In genomic region chr14:44961730-44962572, GRCh38 we compare ENCODE assay signal across 8 cellular contexts. TPM values are rescaled to one million over a fixed set of nuclear protein-coding genes. Genes with fewer than 3 reads are reported as not detected.
DNase-seq lines count a peak whose midpoint lies in the region; ATAC-seq and TF ChIP-seq lines count a peak whose summit lies in the region.

A gene with protein sequence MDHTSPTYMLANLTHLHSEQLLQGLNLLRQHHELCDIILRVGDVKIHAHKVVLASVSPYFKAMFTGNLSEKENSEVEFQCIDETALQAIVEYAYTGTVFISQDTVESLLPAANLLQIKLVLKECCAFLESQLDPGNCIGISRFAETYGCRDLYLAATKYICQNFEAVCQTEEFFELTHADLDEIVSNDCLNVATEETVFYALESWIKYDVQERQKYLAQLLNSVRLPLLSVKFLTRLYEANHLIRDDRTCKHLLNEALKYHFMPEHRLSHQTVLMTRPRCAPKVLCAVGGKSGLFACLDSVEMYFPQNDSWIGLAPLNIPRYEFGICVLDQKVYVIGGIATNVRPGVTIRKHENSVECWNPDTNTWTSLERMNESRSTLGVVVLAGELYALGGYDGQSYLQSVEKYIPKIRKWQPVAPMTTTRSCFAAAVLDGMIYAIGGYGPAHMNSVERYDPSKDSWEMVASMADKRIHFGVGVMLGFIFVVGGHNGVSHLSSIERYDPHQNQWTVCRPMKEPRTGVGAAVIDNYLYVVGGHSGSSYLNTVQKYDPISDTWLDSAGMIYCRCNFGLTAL (minus strand): TSS chr14:44961947. CDS start chr14:44945928, 16,019 bp downstream.
A gene with protein sequence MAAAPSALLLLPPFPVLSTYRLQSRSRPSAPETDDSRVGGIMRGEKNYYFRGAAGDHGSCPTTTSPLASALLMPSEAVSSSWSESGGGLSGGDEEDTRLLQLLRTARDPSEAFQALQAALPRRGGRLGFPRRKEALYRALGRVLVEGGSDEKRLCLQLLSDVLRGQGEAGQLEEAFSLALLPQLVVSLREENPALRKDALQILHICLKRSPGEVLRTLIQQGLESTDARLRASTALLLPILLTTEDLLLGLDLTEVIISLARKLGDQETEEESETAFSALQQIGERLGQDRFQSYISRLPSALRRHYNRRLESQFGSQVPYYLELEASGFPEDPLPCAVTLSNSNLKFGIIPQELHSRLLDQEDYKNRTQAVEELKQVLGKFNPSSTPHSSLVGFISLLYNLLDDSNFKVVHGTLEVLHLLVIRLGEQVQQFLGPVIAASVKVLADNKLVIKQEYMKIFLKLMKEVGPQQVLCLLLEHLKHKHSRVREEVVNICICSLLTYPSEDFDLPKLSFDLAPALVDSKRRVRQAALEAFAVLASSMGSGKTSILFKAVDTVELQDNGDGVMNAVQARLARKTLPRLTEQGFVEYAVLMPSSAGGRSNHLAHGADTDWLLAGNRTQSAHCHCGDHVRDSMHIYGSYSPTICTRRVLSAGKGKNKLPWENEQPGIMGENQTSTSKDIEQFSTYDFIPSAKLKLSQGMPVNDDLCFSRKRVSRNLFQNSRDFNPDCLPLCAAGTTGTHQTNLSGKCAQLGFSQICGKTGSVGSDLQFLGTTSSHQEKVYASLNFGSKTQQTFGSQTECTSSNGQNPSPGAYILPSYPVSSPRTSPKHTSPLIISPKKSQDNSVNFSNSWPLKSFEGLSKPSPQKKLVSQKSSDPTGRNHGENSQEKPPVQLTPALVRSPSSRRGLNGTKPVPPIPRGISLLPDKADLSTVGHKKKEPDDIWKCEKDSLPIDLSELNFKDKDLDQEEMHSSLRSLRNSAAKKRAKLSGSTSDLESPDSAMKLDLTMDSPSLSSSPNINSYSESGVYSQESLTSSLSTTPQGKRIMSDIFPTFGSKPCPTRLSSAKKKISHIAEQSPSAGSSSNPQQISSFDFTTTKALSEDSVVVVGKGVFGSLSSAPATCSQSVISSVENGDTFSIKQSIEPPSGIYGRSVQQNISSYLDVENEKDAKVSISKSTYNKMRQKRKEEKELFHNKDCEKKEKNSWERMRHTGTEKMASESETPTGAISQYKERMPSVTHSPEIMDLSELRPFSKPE (N-terminal part only) (plus strand): TSS chr14:44962190. CDS start chr14:44962422, 232 bp downstream.

- WGBS in mesodermal cell (ENCODE audit: insufficient coverage in 2 of 2), 2 experiments: 0% methylated on average over 27 to 31 of the region's 42 CpGs

- peaks cover 5% of the 10 kb centered on the region for H3K4me1 ChIP-seq in mesodermal cell (ENCODE audit: control insufficient read depth, insufficient read depth, low read length, poor library complexity, severe bottlenecking)

- H3K27ac Mint-ChIP-seq in endothelial cell (ENCODE audit: unreplicated experiment): no peak within 1 kb of the TSS

- peaks cover 31% of the 10 kb centered on the region for H3K4me1 Mint-ChIP-seq in endothelial cell (ENCODE audit: unreplicated experiment)

- peaks cover under 1% of the 10 kb centered on the region for H3K36me3 ChIP-seq in mesodermal cell (ENCODE audit: control insufficient read depth, insufficient read depth, low read length)

- no peaks in the 10 kb centered on the region for H3K9me3 Mint-ChIP-seq in endothelial cell (ENCODE audit: unreplicated experiment)

- no peak for TF ChIP-seq CTCF in endothelial cell (IDR thresholded peaks at IDR 0.05; ENCODE audit: unreplicated experiment)

- H3K4me3 Mint-ChIP-seq in endothelial cell (ENCODE audit: unreplicated experiment): no peak within 1 kb of the TSS

- in situ Hi-C loops in Caki2 (cut with HindIII; ENCODE audit: low pct_unique_long_range_greater_than_20kb, low sequenced_read_pairs): no loop called here

- peaks cover 6% of the 10 kb centered on the region for H3K36me3 Mint-ChIP-seq in endothelial cell (ENCODE audit: low read depth, unreplicated experiment)

- peak within 1 kb of the TSS; percentile 86 for H3K27ac ChIP-seq in mesodermal cell (ENCODE audit: low read depth, low read length, severe bottlenecking)

- DNase-seq in Caki2 (ENCODE audit: low read depth): peak; percentile 99
- peak; percentile 20 to 99 (median 97) for DNase-seq in HUDEP-2 (lab: John Stamatoyannopoulos, UW; ENCODE audit: unreplicated experiment in 76 of 76)
- peak; percentile 99 for DNase-seq in NOMO-1 treated with dmso at 0.1 percent for 144 hours (lab: John Stamatoyannopoulos, UW; ENCODE audit: unreplicated experiment)
- DNase-seq in activated CD8-positive, alpha-beta memory T cell treated with anti-CD3 and anti-CD28 coated beads, Interleukin-2, amount 50 U/mL, for 1 hour (ENCODE audit: extremely low read depth): peak; percentile 94
- DNase-seq in endothelial cell (ENCODE audit: low spot score): peak; percentile 90
- peak; percentile 89 to 97 for DNase-seq in stimulated activated CD8-positive, alpha-beta memory T cell treated with anti-CD3 and anti-CD28 coated beads, Interleukin-15, amount 100 ng/mL, for 4 hours (ENCODE audit: low read depth in 2 of 2)

- no peaks in the 10 kb centered on the region for H3K9me3 ChIP-seq in mesodermal cell (ENCODE audit: control insufficient read depth, low read length)

- H3K27me3 Mint-ChIP-seq in endothelial cell (ENCODE audit: unreplicated experiment): peaks cover 8% of the 10 kb centered on the region

- peak within 1 kb of the TSS; percentile 90 for H3K4me3 ChIP-seq in mesodermal cell (ENCODE audit: extremely low read depth, insufficient read depth, low read length, poor library complexity, severe bottlenecking)

- ATAC-seq in GM21390 (IDR thresholded peaks at IDR 0.05; ENCODE audit: unreplicated experiment): peak; percentile 90

RNA-seq across cellular contexts. Expression of the first gene that starts in this region (rescaled TPM):
- 1.8 and 2.9 TPM in 2 replicates for total RNA-seq in Caki2 (2014; rRNA removed; shearing (Covaris generic); ENCODE audit: low replicate concordance)
- 14.3 TPM for total RNA-seq in endothelial cell (ENCODE audit: unreplicated experiment)
- polyA plus RNA-seq in mesodermal cell (2013, experiment 1 of 2): 8.8 TPM
- 9.5 TPM for polyA plus RNA-seq in mesodermal cell (2013, experiment 2 of 2)

RNA-seq across cellular contexts. Expression of the second gene that starts in this region (rescaled TPM):
- 2.8 and 3.9 TPM in 2 replicates for total RNA-seq in Caki2 (2014; rRNA removed; shearing (Covaris generic); ENCODE audit: low replicate concordance)
- total RNA-seq in endothelial cell (ENCODE audit: unreplicated experiment): 17.1 TPM
- polyA plus RNA-seq in mesodermal cell (2013, experiment 1 of 2): 8.8 TPM
- polyA plus RNA-seq in mesodermal cell (2013, experiment 2 of 2): 12.4 TPM

Comparison
In these comparisons a context has a peak if more than half of its experiments do, and no peak if none do; other contexts are left out.
1. Peak in every context shown above with its lines: DNase-seq, ATAC-seq, H3K4me3 ChIP-seq and H3K27ac ChIP-seq.